Comparison of ENCODE assay signal across 16 cellular contexts in the genomic region with DNA sequence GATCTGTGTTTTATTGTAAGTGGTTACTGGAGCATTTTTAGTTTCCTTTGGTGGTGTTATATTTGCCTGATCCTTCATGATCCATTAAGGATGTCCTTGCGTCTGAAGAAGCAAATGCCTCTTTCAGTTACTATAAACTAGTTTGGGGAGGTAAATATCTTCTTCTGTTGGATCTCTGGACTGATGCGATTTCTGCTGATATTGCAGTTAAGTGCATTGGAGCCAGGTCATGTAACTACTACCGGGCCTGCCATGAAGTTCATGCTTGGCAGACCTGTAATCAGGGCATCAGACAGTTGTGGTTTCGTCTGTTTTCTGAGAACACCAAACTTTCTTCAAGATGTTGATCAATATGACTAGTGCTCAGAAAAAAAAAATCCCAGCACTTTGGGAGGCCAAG. TPM values are rescaled to one million over a fixed set of nuclear protein-coding genes. Genes with fewer than 3 reads are reported as not detected.
A peak's percentile ranks its signal among the peaks of the same experiment; 100 is the strongest.
DNase-seq lines count a peak whose midpoint lies in the region; ATAC-seq and TF ChIP-seq lines count a peak whose summit lies in the region.
"Had no signal": no experiment of that assay in that cellular context is flagged by ENCODE, and none has a peak within 500 bp of the region (broad histone marks: within the 10 kb centered on the region; RNA-seq: fewer than 3 reads in every experiment).

No MANE protein-coding gene starts in this region.

- H3K4me3 ChIP-seq in CD8-positive, alpha-beta T cell (ENCODE audit: low read depth, low read length) = peak overlapping the region; percentile 8
- peak overlapping the region; percentile 64 for H3K4me3 ChIP-seq in adipocyte (ENCODE audit: low read length)
- peak overlapping the region; percentile 19 to 48 for H3K4me3 ChIP-seq in muscle layer of duodenum (ENCODE audit: low read depth in 1 of 2, low read length in 2 of 2)
- peak overlapping the region in 4 of 5 donors; percentile 22 to 63 (median 42) for H3K4me3 ChIP-seq in subcutaneous abdominal adipose tissue (ENCODE audit: low read depth in 1 of 5, low read length in 5 of 5)
- H3K4me3 ChIP-seq: HAP-1 had no signal

- POLR2A ChIA-PET in CD8-positive, alpha-beta T cell (lab: Charles Lee) = no interaction called here

- peaks cover 66% of the 10 kb centered on the region for H3K36me3 Mint-ChIP-seq in CD8-positive, alpha-beta T cell
- H3K36me3 Mint-ChIP-seq in stimulated activated memory B cell treated with anti-CD40 and anti-IgM and Interleukin-4, amounts not matched to agents 10 μg/mL and 1 μg/mL and 100 μg/mL, for 72 hours = peaks cover 79% of the 10 kb centered on the region

- no peak for DNase-seq in CD8-positive, alpha-beta T cell
- DNase-seq in adipocyte (ENCODE audit: low read depth) (no peak), COR-L47 (lab: John Stamatoyannopoulos, UW) (no peak), OCI-M1 (lab: John Stamatoyannopoulos, UW) (no peak)
- DNase-seq: AML-193; C1 segment of cervical spinal cord; Caco-2; CD4-positive, alpha-beta T cell; DND-41; GDM1; GOT3; KBM-7 had no signal

- H3K9ac ChIP-seq in adipocyte (ENCODE audit: low read length) (no peak overlapping the region), subcutaneous abdominal adipose tissue (ENCODE audit: low read length in 5 of 5) (no peak overlapping the region)

- no peak overlapping the region for H3K4me3 Mint-ChIP-seq in CD8-positive, alpha-beta T cell
- no peak overlapping the region for H3K4me3 Mint-ChIP-seq in stimulated activated memory B cell treated with anti-CD40 and anti-IgM and Interleukin-4, amounts not matched to agents 10 μg/mL and 1 μg/mL and 100 μg/mL, for 72 hours
- H3K4me3 Mint-ChIP-seq: CD4-positive, alpha-beta T cell had no signal

- no peaks in the 10 kb centered on the region for H3K27me3 Mint-ChIP-seq in CD8-positive, alpha-beta T cell (ENCODE audit: low read depth)
- H3K27me3 Mint-ChIP-seq in stimulated activated memory B cell treated with anti-CD40 and anti-IgM and Interleukin-4, amounts not matched to agents 10 μg/mL and 1 μg/mL and 100 μg/mL, for 72 hours = no peaks in the 10 kb centered on the region
- H3K27me3 Mint-ChIP-seq: CD4-positive, alpha-beta T cell had no signal

- intact Hi-C loops in CD8-positive, alpha-beta T cell (cut with DNase I, micrococcal nuclease) = no loop called here

- CTCF ChIA-PET in CD8-positive, alpha-beta T cell (lab: Charles Lee) = no interaction called here

- H3K27me3 ChIP-seq in CD8-positive, alpha-beta T cell (ENCODE audit: insufficient read depth, low read length) = no peaks in the 10 kb centered on the region
- H3K27me3 ChIP-seq in adipocyte (replicated peaks; ENCODE audit: control insufficient read depth, insufficient read depth, low read length) = no peaks in the 10 kb centered on the region
- no peaks in the 10 kb centered on the region for H3K27me3 ChIP-seq in muscle layer of duodenum (ENCODE audit: low read depth, low read length)
- no peaks in the 10 kb centered on the region for H3K27me3 ChIP-seq in subcutaneous abdominal adipose tissue (ENCODE audit: control insufficient read depth in 5 of 5, insufficient read depth in 4 of 5, low read length in 5 of 5)

- ATAC-seq in CD8-positive, alpha-beta T cell = no peak
- ATAC-seq in stimulated activated memory B cell treated with anti-CD40 and anti-IgM and Interleukin-4, amounts not matched to agents 10 μg/mL and 1 μg/mL and 100 μg/mL, for 72 hours = no peak

- peaks cover 57% of the 10 kb centered on the region for H3K9me3 ChIP-seq in CD8-positive, alpha-beta T cell (ENCODE audit: low read length)
- H3K9me3 ChIP-seq in adipocyte (ENCODE audit: control insufficient read depth, low read length) (peaks cover 93% of the 10 kb centered on the region), muscle layer of duodenum (ENCODE audit: control insufficient read depth in 1 of 2, low read length in 2 of 2) (peaks cover 43 to 68% of the 10 kb centered on the region in 2 donors), subcutaneous abdominal adipose tissue (ENCODE audit: control insufficient read depth in 5 of 5, low read length in 5 of 5) (peaks cover 40 to 75% (median 71%) of the 10 kb centered on the region in 5 donors)

- peaks cover 5% of the 10 kb centered on the region for H3K36me3 ChIP-seq in CD8-positive, alpha-beta T cell (ENCODE audit: insufficient read depth, low read length)
- H3K36me3 ChIP-seq in adipocyte (ENCODE audit: control insufficient read depth, insufficient read depth, low read length, severe bottlenecking) (peaks cover 79% of the 10 kb centered on the region), muscle layer of duodenum (ENCODE audit: control insufficient read depth in 1 of 2, insufficient read depth in 2 of 2, low read length in 2 of 2) (peaks cover 0 to 81% of the 10 kb centered on the region in 2 donors), subcutaneous abdominal adipose tissue (ENCODE audit: control insufficient read depth in 5 of 5, insufficient read depth in 5 of 5, low read length in 5 of 5) (peaks cover 2 to 40% (median 18%) of the 10 kb centered on the region in 5 donors)

- no peaks in the 10 kb centered on the region for H3K4me1 Mint-ChIP-seq in CD8-positive, alpha-beta T cell (ENCODE audit: low read depth)
- H3K4me1 Mint-ChIP-seq in stimulated activated memory B cell treated with anti-CD40 and anti-IgM and Interleukin-4, amounts not matched to agents 10 μg/mL and 1 μg/mL and 100 μg/mL, for 72 hours = no peaks in the 10 kb centered on the region

- no peak overlapping the region for H3K27ac ChIP-seq in CD8-positive, alpha-beta T cell (ENCODE audit: low read depth, low read length)
- H3K27ac ChIP-seq in muscle layer of duodenum (ENCODE audit: low read length) (no peak overlapping the region), subcutaneous abdominal adipose tissue (ENCODE audit: low read depth, low read length) (no peak overlapping the region)

- TF ChIP-seq CTCF in CD8-positive, alpha-beta T cell (IDR thresholded peaks at IDR 0.05) = no peak

- no peaks in the 10 kb centered on the region for H3K4me1 ChIP-seq in CD8-positive, alpha-beta T cell (ENCODE audit: insufficient read depth, low read length)
- H3K4me1 ChIP-seq in adipocyte (ENCODE audit: control insufficient read depth, insufficient read depth, low read length) (no peaks in the 10 kb centered on the region), muscle layer of duodenum (ENCODE audit: control insufficient read depth in 1 of 2, insufficient read depth in 2 of 2, low read length in 2 of 2) (no peaks in the 10 kb centered on the region), subcutaneous abdominal adipose tissue (ENCODE audit: control insufficient read depth in 5 of 5, insufficient read depth in 5 of 5, low read length in 5 of 5) (no peaks in the 10 kb centered on the region)
- H3K4me1 ChIP-seq: Caco-2, HAP-1 had no signal

- no peak overlapping the region for H3K27ac Mint-ChIP-seq in CD8-positive, alpha-beta T cell
- H3K27ac Mint-ChIP-seq in stimulated activated memory B cell treated with anti-CD40 and anti-IgM and Interleukin-4, amounts not matched to agents 10 μg/mL and 1 μg/mL and 100 μg/mL, for 72 hours = no peak overlapping the region
- H3K27ac Mint-ChIP-seq: CD4-positive, alpha-beta T cell had no signal

- peaks cover 38% of the 10 kb centered on the region for H3K9me3 Mint-ChIP-seq in CD8-positive, alpha-beta T cell
- H3K9me3 Mint-ChIP-seq in stimulated activated memory B cell treated with anti-CD40 and anti-IgM and Interleukin-4, amounts not matched to agents 10 μg/mL and 1 μg/mL and 100 μg/mL, for 72 hours = peaks cover 13% of the 10 kb centered on the region

RNA-seq across cellular contexts. Expression of a gene that starts 22.9 kb away (rescaled TPM):
- total RNA-seq in CD8-positive, alpha-beta T cell = 1 to 10 TPM; 3.6 to 4.0 TPM

Comparison
In these comparisons a context has a peak if more than half of its experiments do, and no peak if none do; other contexts are left out.
1. H3K4me3 ChIP-seq: peak in every context shown above with its lines; median percentile 64 in adipocyte; 42 in subcutaneous abdominal adipose tissue; 34 in muscle layer of duodenum; 8 in CD8-positive, alpha-beta T cell.